In the genomic region with DNA sequence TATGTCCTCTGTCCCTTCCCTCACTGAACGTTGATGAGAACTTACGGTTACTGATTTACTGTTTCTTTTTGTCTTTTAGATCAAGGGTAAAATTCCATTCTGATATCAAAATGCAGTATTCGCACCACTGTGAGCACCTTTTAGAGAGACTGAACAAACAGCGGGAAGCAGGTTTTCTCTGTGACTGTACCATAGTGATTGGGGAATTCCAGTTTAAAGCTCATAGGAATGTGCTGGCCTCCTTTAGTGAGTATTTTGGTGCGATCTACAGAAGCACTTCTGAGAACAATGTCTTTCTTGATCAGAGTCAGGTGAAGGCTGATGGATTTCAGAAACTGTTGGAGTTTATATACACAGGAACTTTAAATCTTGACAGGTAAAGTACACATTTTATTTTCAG, we compare ENCODE assay signal across 8 cellular contexts. TPM values are rescaled to one million over a fixed set of nuclear protein-coding genes. Genes with fewer than 3 reads are reported as not detected.
DNase-seq lines count a peak whose midpoint lies in the region; ATAC-seq and TF ChIP-seq lines count a peak whose summit lies in the region.

No MANE protein-coding gene starts in this region.

- H3K9ac ChIP-seq in skeletal muscle tissue (ENCODE audit: low read depth in 1 of 3, low read length in 3 of 3) = peak overlapping the region; percentile 95 to 99 (median 98)

- no peaks in the 10 kb centered on the region for H4K20me1 ChIP-seq in GM23338 (replicated peaks; ENCODE audit: insufficient read depth)

- H3K4me3 ChIP-seq in GM23338 (peak overlapping the region; percentile 96), foreskin fibroblast (ENCODE audit: low read depth in 1 of 2, low read length in 2 of 2) (peak overlapping the region; percentile 72 to 89), skeletal muscle tissue (ENCODE audit: low read length in 3 of 3) (peak overlapping the region; percentile 98 to 99 (median 98))

- peaks cover 36% of the 10 kb centered on the region for H3K4me1 Mint-ChIP-seq in GM23338
- peaks cover 49% of the 10 kb centered on the region for H3K4me1 Mint-ChIP-seq in T-helper 17 cell

- peaks cover 9% of the 10 kb centered on the region; the same call in 1 of the 3 replicates for H3K9me3 Mint-ChIP-seq in GM23338

- H3K27ac ChIP-seq in GM23338 (ENCODE audit: low read depth) (peak overlapping the region; percentile 96), skeletal muscle tissue (ENCODE audit: low read depth, low read length) (peak overlapping the region; percentile 99)

- H3K4me2 ChIP-seq in GM23338 = peak overlapping the region; percentile 74

- H3K9me2 ChIP-seq in GM23338 (ENCODE audit: insufficient read depth) = no peaks in the 10 kb centered on the region

- H3K36me3 ChIP-seq in GM23338 (ENCODE audit: insufficient read depth) (peaks cover 9% of the 10 kb centered on the region), skeletal muscle tissue (ENCODE audit: control insufficient read depth in 3 of 3, insufficient read depth in 3 of 3, low read length in 3 of 3) (peaks cover 2 to 32% (median 18%) of the 10 kb centered on the region in 3 donors)

- peaks cover 45% of the 10 kb centered on the region for H3K79me2 ChIP-seq in GM23338 (replicated peaks; ENCODE audit: insufficient read depth)

- H3K4me1 ChIP-seq in GM23338 (ENCODE audit: insufficient read depth) = peaks cover 27% of the 10 kb centered on the region
- peaks cover 10 to 23% (median 14%) of the 10 kb centered on the region in 3 donors for H3K4me1 ChIP-seq in skeletal muscle tissue (ENCODE audit: control insufficient read depth in 3 of 3, insufficient read depth in 3 of 3, low read length in 3 of 3)

- H3K27me3 ChIP-seq in GM23338 (ENCODE audit: insufficient read depth) (no peaks in the 10 kb centered on the region), skeletal muscle tissue (ENCODE audit: control insufficient read depth in 3 of 3, insufficient read depth in 3 of 3, low read length in 3 of 3) (no peaks in the 10 kb centered on the region)

- peaks cover 19% of the 10 kb centered on the region for H3K27me3 Mint-ChIP-seq in GM23338 (ENCODE audit: insufficient read depth, low read depth, poor library complexity)
- H3K27me3 Mint-ChIP-seq in T-helper 17 cell = no peaks in the 10 kb centered on the region

- no peak overlapping the region for H2AFZ ChIP-seq in GM23338

- H3K4me3 Mint-ChIP-seq in GM23338 (peak overlapping the region; percentile 97), T-helper 17 cell (peak overlapping the region; percentile 99)

- H3F3A ChIP-seq in GM23338 (replicated peaks; ENCODE audit: low read depth) = 0 out of 2 replicates have a peak, but pooled peaks cover 3% of the 10 kb centered on the region

- TF ChIP-seq CTCF in GM23338 (conservative IDR thresholded peaks at IDR 0.05; ENCODE audit: low read depth in 2 of 2) = no peak
- TF ChIP-seq CTCF in foreskin fibroblast (IDR thresholded peaks at IDR 0.05; ENCODE audit: low read depth, low read length) = no peak

- ATAC-seq in GM23338 (no peak), T-helper 17 cell (no peak), HG03039 (IDR thresholded peaks at IDR 0.05; ENCODE audit: unreplicated experiment) (no peak), GM21529 (IDR thresholded peaks at IDR 0.05; ENCODE audit: unreplicated experiment) (no peak), HG02970 (IDR thresholded peaks at IDR 0.05; ENCODE audit: low FRiP score, unreplicated experiment) (no peak)

- DNase-seq in GM23338 (ENCODE audit: low spot score) (peak; percentile 24), T-helper 17 cell (no peak), foreskin fibroblast (no peak), DMS153 (lab: John Stamatoyannopoulos, UW) (no peak)

- H3K27ac Mint-ChIP-seq in GM23338 (no peak overlapping the region), T-helper 17 cell (peak overlapping the region; percentile 100)

- H3K36me3 Mint-ChIP-seq in GM23338 (ENCODE audit: low read depth) (peaks cover 47% of the 10 kb centered on the region), T-helper 17 cell (ENCODE audit: low read depth) (peaks cover 4% of the 10 kb centered on the region)

- H3K9me3 ChIP-seq in T-helper 17 cell (ENCODE audit: control insufficient read depth, low read length, poor library complexity, severe bottlenecking) = no peaks in the 10 kb centered on the region
- no peaks in the 10 kb centered on the region for H3K9me3 ChIP-seq in skeletal muscle tissue (ENCODE audit: control insufficient read depth in 3 of 3, low read length in 3 of 3)

TF ChIP-seq in GM23338, 12 proteins besides CTCF, POLR2A, EP300 and RAD21 (continues in another document):
- no peak for TF ChIP-seq CREB1 (CRISPR knock-in tag; IDR thresholded peaks at IDR 0.05; ENCODE audit: low read depth)
- no peak for TF ChIP-seq NANOG (IDR thresholded peaks at IDR 0.05; ENCODE audit: borderline replicate concordance)
- no peak for TF ChIP-seq ZNF331 (CRISPR knock-in tag; IDR thresholded peaks at IDR 0.05; ENCODE audit: low read depth)
- TF ChIP-seq JUNB (IDR thresholded peaks at IDR 0.05; ENCODE audit: unreplicated experiment) = no peak
- no peak for TF ChIP-seq ETS1 (IDR thresholded peaks at IDR 0.05)
- no peak for TF ChIP-seq EZH2phosphoT487 (IDR thresholded peaks at IDR 0.05; ENCODE audit: unreplicated experiment)

RNA-seq across cellular contexts. Expression of gene MYNN, which starts 1.0 kb away (rescaled TPM):
- total RNA-seq in GM23338 (2014; rRNA removed; shearing (Covaris generic)) = 19.4 and 20.6 TPM in 2 replicates
- 10.8 and 14.2 TPM in 2 replicates for polyA plus RNA-seq in GM23338 (2016; fragmentation: Nextera tagmentation; extraction: Ambion mirVana)
- total RNA-seq in T-helper 17 cell (10 to 100 TPM; 21.0 to 21.2 TPM), skeletal muscle tissue (20.4 TPM)

RNA-seq across cellular contexts. Expression of gene ACTRT3, which starts 4.8 kb away (rescaled TPM):
- 5.2 and 6.4 TPM in 2 replicates for total RNA-seq in GM23338 (2014; rRNA removed; shearing (Covaris generic))
- polyA plus RNA-seq in GM23338 (2016; fragmentation: Nextera tagmentation; extraction: Ambion mirVana) = 2.0 and 2.9 TPM in 2 replicates
- total RNA-seq in T-helper 17 cell = not detected
- total RNA-seq in skeletal muscle tissue = 1.6 TPM

RNA-seq across cellular contexts. Expression of gene TERC, which starts 9.3 kb away (rescaled TPM):
- 206 and 432 TPM in 2 replicates for total RNA-seq in GM23338 (2014; rRNA removed; shearing (Covaris generic))
- 1.7 and 2.4 TPM in 2 replicates for polyA plus RNA-seq in GM23338 (2016; fragmentation: Nextera tagmentation; extraction: Ambion mirVana)
- 10 to 100 TPM in 1 of 2 donors, 1 to 10 TPM in 1; 6.0 to 11.0 TPM for total RNA-seq in T-helper 17 cell
- total RNA-seq in skeletal muscle tissue = 104 TPM

RNA-seq across cellular contexts. Expression of gene LRRIQ4, which starts 38.5 kb away (rescaled TPM):
- total RNA-seq in GM23338 (2014; rRNA removed; shearing (Covaris generic)) = not detected in 2 replicates
- polyA plus RNA-seq in GM23338 (2016; fragmentation: Nextera tagmentation; extraction: Ambion mirVana) = 0.29 TPM in 1 of 2 replicates, not detected in the other
- total RNA-seq in T-helper 17 cell (not detected), skeletal muscle tissue (not detected)

RNA-seq across cellular contexts. Expression of gene LRRC34, which starts 38.5 kb away (rescaled TPM):
- 15.7 and 19.6 TPM in 2 replicates for total RNA-seq in GM23338 (2014; rRNA removed; shearing (Covaris generic))
- polyA plus RNA-seq in GM23338 (2016; fragmentation: Nextera tagmentation; extraction: Ambion mirVana) = 9.1 and 12.8 TPM in 2 replicates
- total RNA-seq in T-helper 17 cell (under 1 TPM; 0.77 to 0.78 TPM), skeletal muscle tissue (3.1 TPM)
